In genomic region chr2:86372133-86372532, GRCh38 we compare ENCODE assay signal across 1 cellular context.
TF ChIP-seq lines count a peak whose summit lies in the region.

No MANE protein-coding gene starts in this region.

TF ChIP-seq in K562, 482 proteins besides CTCF, POLR2A, EP300 and RAD21 (continued from another document):
- TF ChIP-seq DEAF1 (CRISPR knock-in tag; IDR thresholded peaks at IDR 0.05) (no peak), U2AF2 (optimal IDR thresholded peaks at IDR 0.05; ENCODE audit: low read depth, low read length) (no peak)
